25 cellular contexts compared by ENCODE assay signal in the genomic region with DNA sequence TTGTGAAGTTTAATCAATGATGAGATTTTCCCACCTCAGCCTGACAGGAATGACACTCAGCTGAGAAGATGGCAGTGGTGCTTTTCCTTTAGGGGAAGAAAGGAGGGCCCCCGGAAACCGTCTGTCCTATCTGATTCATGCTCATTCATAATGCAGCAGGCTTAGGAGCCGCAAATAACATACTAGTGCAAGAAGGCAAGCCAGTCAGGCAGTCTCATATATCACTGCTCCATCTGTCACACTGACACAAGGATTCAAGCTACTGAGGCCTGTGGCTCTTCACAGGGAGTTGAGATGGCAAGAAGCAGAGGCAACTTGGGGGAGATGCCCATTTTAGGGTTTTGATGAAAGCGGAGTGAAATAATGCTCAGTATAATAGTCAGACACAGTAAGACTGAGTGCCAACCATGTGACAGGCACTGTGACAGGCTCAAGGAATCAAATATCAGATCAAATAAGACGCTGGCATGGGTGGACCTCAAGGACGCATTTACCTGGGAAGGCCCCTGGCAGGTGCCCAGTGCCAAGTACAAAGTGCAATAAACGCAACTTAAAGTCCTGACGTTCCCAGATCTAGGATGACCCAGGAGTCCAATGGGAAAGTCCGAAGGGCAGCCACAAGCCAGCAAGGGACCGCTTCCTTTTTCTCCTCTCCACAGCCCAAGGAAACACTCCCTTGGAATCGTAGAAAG.
DNase-seq lines count a peak whose midpoint lies in the region; ATAC-seq and TF ChIP-seq lines count a peak whose summit lies in the region.
"Had no signal": no experiment of that assay in that cellular context is flagged by ENCODE, and none has a peak within 500 bp of the region (broad histone marks: within the 10 kb centered on the region; RNA-seq: fewer than 3 reads in every experiment).

No MANE protein-coding gene starts in this region.

- no peaks in the 10 kb centered on the region for H3K27me3 ChIP-seq in foreskin keratinocyte
- H3K27me3 ChIP-seq: BLaER1, breast epithelium, right lobe of liver had no signal

- peak; percentile 19 for ATAC-seq in foreskin keratinocyte
- ATAC-seq in HG02623 (IDR thresholded peaks at IDR 0.05; ENCODE audit: unreplicated experiment): no peak
- no peak for ATAC-seq in HG02588 (IDR thresholded peaks at IDR 0.05; ENCODE audit: unreplicated experiment)
- ATAC-seq: heart right ventricle, right lobe of liver, T-helper 17 cell, WTC11 had no signal

- peaks cover 21% of the 10 kb centered on the region for H3K4me1 ChIP-seq in foreskin keratinocyte
- H3K4me1 ChIP-seq: parathyroid adenoma, right lobe of liver had no signal

- TF ChIP-seq CTCF in C4-2B (conservative IDR thresholded peaks at IDR 0.05) (no peak), VCaP (conservative IDR thresholded peaks at IDR 0.05) (no peak), foreskin keratinocyte (conservative IDR thresholded peaks at IDR 0.05) (no peak)

- H3K27ac ChIP-seq in C4-2B (peak overlapping the region; percentile 100), VCaP (peak overlapping the region; percentile 99), foreskin keratinocyte (peak overlapping the region; percentile 92)
- H3K27ac ChIP-seq: BLaER1, heart right ventricle, HL-60, left ventricle myocardium inferior, parathyroid adenoma, right lobe of liver, SK-N-MC had no signal

- DNase-seq in NCI-H2171 treated with DMSO at 0.1 percent for 48 hours (lab: John Stamatoyannopoulos, UW) (peak; percentile 93), foreskin keratinocyte (peak in 1 of 2 donors; percentile 70), NCI-H1092 (lab: John Stamatoyannopoulos, UW) (no peak), dedifferentiated amniotic fluid mesenchymal stem cell (ENCODE audit: extremely low spot score) (no peak)
- DNase-seq: activated CD4-positive, alpha-beta T cell treated with anti-CD3 and anti-CD28 coated beads, Interleukin-2, amount 50 U/mL, for 4 hours; activated CD8-positive, alpha-beta memory T cell treated with anti-CD3 and anti-CD28 coated beads, Interleukin-2, amount 50 U/mL, for 48 hours; EL; GOT3; heart right ventricle; left ventricle myocardium inferior; NCI-H1436 treated with DMSO at 0.1 percent for 48 hours; NCI-H226; nephron progenitor cell; right lobe of liver; T-helper 17 cell had no signal
